Comparison of ENCODE assay signal across 14 cellular contexts in the genomic region with DNA sequence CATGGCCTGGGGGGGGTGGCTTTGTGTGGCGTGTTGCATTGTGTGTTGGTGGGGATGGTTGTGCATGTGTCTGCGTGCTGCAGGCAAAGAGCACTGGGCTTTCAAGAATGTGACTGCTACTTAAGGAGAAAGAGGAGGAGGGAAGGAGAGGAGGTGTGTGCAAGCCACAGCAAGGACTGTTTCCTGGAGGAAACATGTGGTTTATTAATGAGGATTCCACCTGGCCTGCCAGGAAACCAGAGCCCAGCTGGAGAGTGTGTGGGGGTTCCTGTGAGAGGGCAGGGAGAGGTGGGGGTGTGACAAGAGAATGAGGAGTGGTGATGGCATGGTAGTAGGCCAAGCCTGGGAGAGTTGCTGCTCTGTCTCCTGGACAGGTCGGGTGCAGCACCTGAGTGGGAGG.
DNase-seq lines count a peak whose midpoint lies in the region; FAIRE-seq and TF ChIP-seq lines count a peak whose summit lies in the region.
"Had no signal": no experiment of that assay in that cellular context is flagged by ENCODE, and none has a peak within 500 bp of the region (broad histone marks: within the 10 kb centered on the region; RNA-seq: fewer than 3 reads in every experiment).

No MANE protein-coding gene starts in this region.

- no TSS peak for BruUV-seq in endothelial cell of umbilical vein (replicated peaks; lab: Mats Ljungman, UMichigan)

- POLR2A ChIA-PET in AG04450 (lab: Yijun Ruan, JAX), result no interaction called here
- POLR2A ChIA-PET in endothelial cell of umbilical vein (lab: Charles Lee), result no interaction called here

- WGBS in suprapubic skin, result 42% methylated on average over 3 of the region's 3 CpGs

- no peak overlapping the region for H3K4me3 ChIP-seq in AG04450 (ENCODE audit: low read depth, low read length)
- no peak overlapping the region for H3K4me3 ChIP-seq in Jurkat, Clone E6-1 (ENCODE audit: low read length)
- no peak overlapping the region for H3K4me3 ChIP-seq in endothelial cell of umbilical vein (replicated peaks in 1 of 3; ENCODE audit: insufficient read depth in 1 of 3, low read depth in 1 of 3, low read length in 3 of 3)
- no peak overlapping the region for H3K4me3 ChIP-seq in suprapubic skin
- H3K4me3 ChIP-seq: body of pancreas, ovary had no signal

- H3K9ac ChIP-seq in endothelial cell of umbilical vein (replicated peaks; ENCODE audit: extremely low read depth, insufficient read depth, low read length), result no peak overlapping the region

- H4K20me1 ChIP-seq in endothelial cell of umbilical vein (replicated peaks; ENCODE audit: control insufficient read depth, extremely low read depth, insufficient read depth, low read length), result no peaks in the 10 kb centered on the region

- H3K4me1 Mint-ChIP-seq in mesothelial cell of epicardium, result peaks cover 26% of the 10 kb centered on the region

- dilution Hi-C loops in endothelial cell of umbilical vein (cut with MboI; ENCODE audit: extremely low pct_ligation_motif_present, low sequenced_read_pairs), result no loop called here

- H3K36me3 Mint-ChIP-seq in mesothelial cell of epicardium, result peaks cover 3% of the 10 kb centered on the region

- H3K79me2 ChIP-seq in endothelial cell of umbilical vein (ENCODE audit: control insufficient read depth, insufficient read depth, low read length), result no peaks in the 10 kb centered on the region

- peak; percentile 40 for FAIRE-seq in endothelial cell of umbilical vein (lab: Jason Lieb, UNC)
- FAIRE-seq: GM19239 had no signal

- no peak for TF ChIP-seq EP300 in suprapubic skin (IDR thresholded peaks at IDR 0.05)

- intact Hi-C loops in endothelial cell of umbilical vein (cut with micrococcal nuclease), result no loop called here

- no peak overlapping the region for H3K4me2 ChIP-seq in endothelial cell of umbilical vein (ENCODE audit: insufficient read depth, low read length)

- H3K27ac ChIP-seq in AG04450 (ENCODE audit: low read depth, low read length), result peak overlapping the region; percentile 2
- no peak overlapping the region for H3K27ac ChIP-seq in endothelial cell of umbilical vein (ENCODE audit: insufficient read depth, low read depth, low read length)
- H3K27ac ChIP-seq in suprapubic skin, result no peak overlapping the region

- CTCF ChIA-PET in AG04450 (lab: Charles Lee), result interaction anchor here (0.9 kb wide), 1 partner anchor 315 kb away, joined by 3 read pairs; no protein-coding TSS in a partner anchor
- CTCF ChIA-PET in endothelial cell of umbilical vein (lab: Charles Lee), result interaction anchor here (1.2 to 2.5 kb wide), 6 partner anchors 10 to 526 kb away, joined by 4 to 12 read pairs (median 4); a partner anchor contains a TSS

- H3K9me3 Mint-ChIP-seq in mesothelial cell of epicardium, result no peaks in the 10 kb centered on the region

- H3K27me3 Mint-ChIP-seq in mesothelial cell of epicardium (ENCODE audit: low read depth), result no peaks in the 10 kb centered on the region

- no peaks in the 10 kb centered on the region for H3K9me1 ChIP-seq in endothelial cell of umbilical vein (replicated peaks; ENCODE audit: control insufficient read depth, extremely low read depth, insufficient read depth, low read length)

- H3K27ac Mint-ChIP-seq in mesothelial cell of epicardium, result peak overlapping the region; percentile 11

- H3K9me3 ChIP-seq in AG04450 (ENCODE audit: control insufficient read depth, insufficient read depth, low read length) (no peaks in the 10 kb centered on the region), endothelial cell of umbilical vein (replicated peaks; ENCODE audit: control insufficient read depth, insufficient read depth, low read length) (no peaks in the 10 kb centered on the region), suprapubic skin (no peaks in the 10 kb centered on the region)
- H3K9me3 ChIP-seq: body of pancreas, ovary had no signal

- no peak for DNase-seq in AG04450 (ENCODE audit: low read depth, low spot score)
- DNase-seq in Jurkat, Clone E6-1 (ENCODE audit: low read depth, low spot score), result peak; percentile 17
- peak; percentile 37 for DNase-seq in endothelial cell of umbilical vein (ENCODE audit: low read depth, low spot score)
- DNase-seq in mesothelial cell of epicardium (ENCODE audit: low spot score in 2 of 2, unreplicated experiment in 2 of 2), result no peak
- no peak for DNase-seq in ACHN
- DNase-seq in stimulated activated CD4-positive, alpha-beta T cell treated with anti-CD3 and anti-CD28 coated beads, Interleukin-2, amount 100 ng/mL, for 48 hours, result no peak
- DNase-seq in NCI-H1694 (lab: John Stamatoyannopoulos, UW), result no peak
- no peak for DNase-seq in suprapubic skin (ENCODE audit: low spot score in 2 of 2)
- DNase-seq: activated CD4-positive, alpha-beta T cell treated with anti-CD3 and anti-CD28 coated beads for 4 hours; AML-193; body of pancreas; EL; ovary had no signal

- TF ChIP-seq POLR2A in endothelial cell of umbilical vein (IDR thresholded peaks at IDR 0.05; ENCODE audit: low read depth, low read length) (no peak), suprapubic skin (IDR thresholded peaks at IDR 0.05) (no peak)

- no peak overlapping the region for H3K4me3 Mint-ChIP-seq in mesothelial cell of epicardium

- TF ChIP-seq CTCF in AG04450 (IDR thresholded peaks at IDR 0.05; ENCODE audit: low read depth, low read length), result no peak
- no peak for TF ChIP-seq CTCF in endothelial cell of umbilical vein (IDR thresholded peaks at IDR 0.05; ENCODE audit: extremely low read depth in 1 of 2, insufficient read depth in 1 of 2, low read depth in 1 of 2, low read length in 2 of 2)
- no peak for TF ChIP-seq CTCF in mesothelial cell of epicardium (IDR thresholded peaks at IDR 0.05; ENCODE audit: unreplicated experiment)
- TF ChIP-seq CTCF in suprapubic skin (IDR thresholded peaks at IDR 0.05), result no peak

- in situ Hi-C loops in ACHN (cut with HindIII; ENCODE audit: low pct_ligation_motif_present, low pct_unique_long_range_greater_than_20kb, low sequenced_read_pairs), result no loop called here

- H3K4me1 ChIP-seq in endothelial cell of umbilical vein (ENCODE audit: control insufficient read depth, extremely low read depth, insufficient read depth, low read length) (peaks cover 27% of the 10 kb centered on the region), suprapubic skin (peaks cover 27% of the 10 kb centered on the region)
- H3K4me1 ChIP-seq: body of pancreas had no signal

- H3K36me3 ChIP-seq in endothelial cell of umbilical vein (ENCODE audit: control insufficient read depth in 2 of 2, extremely low read depth in 1 of 2, insufficient read depth in 2 of 2, low read length in 2 of 2) (no peaks in the 10 kb centered on the region), suprapubic skin (no peaks in the 10 kb centered on the region)
- H3K36me3 ChIP-seq: ovary had no signal

- H3K27me3 ChIP-seq in AG04450 (ENCODE audit: control insufficient read depth, insufficient read depth, low read length) (no peaks in the 10 kb centered on the region), endothelial cell of umbilical vein (ENCODE audit: control insufficient read depth in 2 of 2, insufficient read depth in 2 of 2, low read length in 2 of 2) (no peaks in the 10 kb centered on the region), suprapubic skin (no peaks in the 10 kb centered on the region)
- H3K27me3 ChIP-seq: body of pancreas, ovary had no signal

- H2AFZ ChIP-seq in endothelial cell of umbilical vein (ENCODE audit: low read depth, low read length), result no peak overlapping the region

TF ChIP-seq in endothelial cell of umbilical vein, 7 proteins besides CTCF, POLR2A, EP300 and RAD21:
- no peak for TF ChIP-seq GATA2 (IDR thresholded peaks at IDR 0.05; ENCODE audit: insufficient read depth, insufficient read length, low read depth, low read length)
- TF ChIP-seq POLR2AphosphoS5 (IDR thresholded peaks at IDR 0.05; ENCODE audit: insufficient read depth, low read depth, low read length), result peak; percentile 30

Comparison
In these comparisons a context has a peak if more than half of its experiments do, and no peak if none do; other contexts are left out.
1. DNase-seq: peak in Jurkat, Clone E6-1 (single experiment) and endothelial cell of umbilical vein (single experiment); none in AG04450 (single experiment), mesothelial cell of epicardium (0 of 2), ACHN (single experiment), stimulated activated CD4-positive, alpha-beta T cell treated with anti-CD3 and anti-CD28 coated beads, Interleukin-2, amount 100 ng/mL, for 48 hours (0 of 2), NCI-H1694 (single experiment) and suprapubic skin (0 of 2).